Comparison of ENCODE assay signal across 8 cellular contexts in genomic region chr17:10226930-10227695, GRCh38. TPM values are rescaled to one million over a fixed set of nuclear protein-coding genes. Genes with fewer than 3 reads are reported as not detected.
DNase-seq lines count a peak whose midpoint lies in the region; ATAC-seq, FAIRE-seq and TF ChIP-seq lines count a peak whose summit lies in the region.

No MANE protein-coding gene starts in this region.

- no peak overlapping the region for H3K4me3 Mint-ChIP-seq in activated CD4-positive, alpha-beta T cell treated with anti-CD3 and anti-CD28 coated beads, Interleukin-2, amount 10 ng/mL, durations not matched to agents 7 days and 5 days
- H3K4me3 Mint-ChIP-seq in stimulated activated naive CD8-positive, alpha-beta T cell treated with anti-CD3 and anti-CD28 coated beads, Interleukin-15, amount 100 ng/mL, for 72 hours: no peak overlapping the region

- no peaks in the 10 kb centered on the region for H3K27me3 Mint-ChIP-seq in activated CD4-positive, alpha-beta T cell treated with anti-CD3 and anti-CD28 coated beads, Interleukin-2, amount 10 ng/mL, durations not matched to agents 7 days and 5 days
- no peaks in the 10 kb centered on the region for H3K27me3 Mint-ChIP-seq in stimulated activated naive CD8-positive, alpha-beta T cell treated with anti-CD3 and anti-CD28 coated beads, Interleukin-15, amount 100 ng/mL, for 72 hours

- POLR2A ChIA-PET in activated CD4-positive, alpha-beta T cell treated with anti-CD3 and anti-CD28 coated beads, Interleukin-2, amount 10 ng/mL, durations not matched to agents 7 days and 5 days (lab: Charles Lee): no interaction called here

- H3K9me3 ChIP-seq in mucosa of descending colon: no peaks in the 10 kb centered on the region

- no peaks in the 10 kb centered on the region for H3K36me3 Mint-ChIP-seq in activated CD4-positive, alpha-beta T cell treated with anti-CD3 and anti-CD28 coated beads, Interleukin-2, amount 10 ng/mL, durations not matched to agents 7 days and 5 days (ENCODE audit: low read depth)

- no peaks in the 10 kb centered on the region for H3K4me1 ChIP-seq in mucosa of descending colon (ENCODE audit: low read depth)

- intact Hi-C loops in mucosa of descending colon (cut with DNase I, micrococcal nuclease): no loop called here

- no peak for FAIRE-seq in D721Med (lab: Jason Lieb, UNC)

- peaks cover 2% of the 10 kb centered on the region for H3K9me3 Mint-ChIP-seq in activated CD4-positive, alpha-beta T cell treated with anti-CD3 and anti-CD28 coated beads, Interleukin-2, amount 10 ng/mL, durations not matched to agents 7 days and 5 days
- H3K9me3 Mint-ChIP-seq in stimulated activated naive CD8-positive, alpha-beta T cell treated with anti-CD3 and anti-CD28 coated beads, Interleukin-15, amount 100 ng/mL, for 72 hours: peaks cover 0 to 5% of the 10 kb centered on the region in 2 donors

- peak; percentile 51 for TF ChIP-seq CTCF in D721Med (IDR thresholded peaks at IDR 0.05; ENCODE audit: insufficient read depth, missing control alignments)
- TF ChIP-seq CTCF in mucosa of descending colon (IDR thresholded peaks at IDR 0.05): peak; percentile 61

- CTCF ChIA-PET in activated CD4-positive, alpha-beta T cell treated with anti-CD3 and anti-CD28 coated beads, Interleukin-2, amount 10 ng/mL, durations not matched to agents 7 days and 5 days (lab: Charles Lee): interaction anchor here (0.6 to 0.8 kb wide), 3 partner anchors 210 to 1125 kb away, joined by 3 to 4 read pairs (median 3); no protein-coding TSS in a partner anchor

- no peaks in the 10 kb centered on the region for H3K4me1 Mint-ChIP-seq in activated CD4-positive, alpha-beta T cell treated with anti-CD3 and anti-CD28 coated beads, Interleukin-2, amount 10 ng/mL, durations not matched to agents 7 days and 5 days
- H3K4me1 Mint-ChIP-seq in stimulated activated naive CD8-positive, alpha-beta T cell treated with anti-CD3 and anti-CD28 coated beads, Interleukin-15, amount 100 ng/mL, for 72 hours: no peaks in the 10 kb centered on the region

- H3K4me3 ChIP-seq in Jurkat, Clone E6-1 (ENCODE audit: low read length): no peak overlapping the region
- H3K4me3 ChIP-seq in mucosa of descending colon: no peak overlapping the region

- H3K27ac Mint-ChIP-seq in activated CD4-positive, alpha-beta T cell treated with anti-CD3 and anti-CD28 coated beads, Interleukin-2, amount 10 ng/mL, durations not matched to agents 7 days and 5 days: no peak overlapping the region
- H3K27ac Mint-ChIP-seq in stimulated activated naive CD8-positive, alpha-beta T cell treated with anti-CD3 and anti-CD28 coated beads, Interleukin-15, amount 100 ng/mL, for 72 hours: no peak overlapping the region

- peak; percentile 61 for ATAC-seq in mucosa of descending colon
- peak; percentile 74 for ATAC-seq in stimulated activated naive CD8-positive, alpha-beta T cell treated with anti-CD3 and anti-CD28 coated beads, Interleukin-15, amount 100 ng/mL, for 72 hours
- ATAC-seq in HG02970 (IDR thresholded peaks at IDR 0.05; ENCODE audit: low FRiP score, unreplicated experiment): no peak

- DNase-seq in D721Med (ENCODE audit: insufficient read length, low spot score) (no peak), ecto neural progenitor cell (ENCODE audit: low spot score) (peak; percentile 84), mucosa of descending colon (peak; percentile 50 to 69 (median 58)), NCI-H69 (lab: John Stamatoyannopoulos, UW) (no peak)
- DNase-seq in Jurkat, Clone E6-1 (ENCODE audit: low read depth, low spot score): peak; percentile 59
- peak; percentile 52 for DNase-seq in activated CD4-positive, alpha-beta T cell treated with anti-CD3 and anti-CD28 coated beads, Interleukin-2, amount 10 ng/mL, durations not matched to agents 7 days and 5 days
- DNase-seq in stimulated activated naive CD8-positive, alpha-beta T cell treated with anti-CD3 and anti-CD28 coated beads, Interleukin-15, amount 100 ng/mL, for 72 hours: peak; percentile 32 to 43

- H3K36me3 ChIP-seq in mucosa of descending colon (ENCODE audit: low read depth): no peaks in the 10 kb centered on the region

RNA-seq across cellular contexts. Expression of gene GAS7, which starts 28.7 kb away (rescaled TPM):
- 27.5 TPM for polyA plus RNA-seq in Jurkat, Clone E6-1 (2012; ENCODE audit: insufficient read depth, insufficient read length)
- total RNA-seq in activated CD4-positive, alpha-beta T cell treated with anti-CD3 and anti-CD28 coated beads, Interleukin-2, amount 10 ng/mL, durations not matched to agents 7 days and 5 days: under 1 TPM; 0.27 to 0.44 TPM
- total RNA-seq in mucosa of descending colon: 10 to 100 TPM in 2 of 3 donors, 1 to 10 TPM in 1; 6.4 to 54.4 (median 21.6) TPM

Comparison
In these comparisons a context has a peak if more than half of its experiments do, and no peak if none do; other contexts are left out.
1. DNase-seq: peak in Jurkat, Clone E6-1 (single experiment), activated CD4-positive, alpha-beta T cell treated with anti-CD3 and anti-CD28 coated beads, Interleukin-2, amount 10 ng/mL, durations not matched to agents 7 days and 5 days (single experiment), ecto neural progenitor cell (single experiment), mucosa of descending colon (3 of 3) and stimulated activated naive CD8-positive, alpha-beta T cell treated with anti-CD3 and anti-CD28 coated beads, Interleukin-15, amount 100 ng/mL, for 72 hours (2 of 2); none in D721Med (single experiment) and NCI-H69 (single experiment).
2. RNA of gene GAS7, which starts 28.7 kb away (total RNA-seq): 6.4 to 54.4 TPM in mucosa of descending colon; 0.27 to 0.44 TPM in activated CD4-positive, alpha-beta T cell treated with anti-CD3 and anti-CD28 coated beads, Interleukin-2, amount 10 ng/mL, durations not matched to agents 7 days and 5 days; every median in the first group is over 4 times any median in the second.